ENCODE assay signal across 24 cellular contexts in the genomic region with DNA sequence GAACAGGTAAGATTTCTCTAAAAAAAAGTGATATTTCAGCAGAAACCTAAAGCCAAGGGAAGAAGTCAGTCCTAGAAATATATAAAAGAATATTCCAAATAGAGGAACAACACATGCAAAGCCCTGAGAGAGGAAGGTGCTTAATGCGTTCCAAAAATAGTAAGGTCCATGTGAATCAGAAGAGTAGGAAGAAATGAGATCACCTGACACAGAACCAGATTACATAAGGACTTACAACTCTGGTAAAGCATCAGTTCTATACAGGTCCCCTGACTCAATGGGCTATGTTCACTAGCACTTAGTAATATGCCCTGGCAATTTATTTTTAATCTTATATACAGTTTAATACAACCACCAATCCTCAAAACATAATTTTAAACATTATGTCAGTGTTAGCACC.
"Had no signal": no experiment of that assay in that cellular context is flagged by ENCODE, and none has a peak within 500 bp of the region (broad histone marks: within the 10 kb centered on the region; RNA-seq: fewer than 3 reads in every experiment).

No MANE protein-coding gene starts in this region.

- H3K27me3 ChIP-seq: colonic mucosa, foreskin keratinocyte, pancreas, testis, tibial nerve, upper lobe of right lung, vagina had no signal

- DNase-seq: colonic mucosa; dermis blood vessel endothelial cell; erythroblast; foreskin keratinocyte; head of caudate nucleus; hypothalamus; kidney glomerular epithelial cell; lower lobe of right lung; mesenchymal stem cell; midbrain; naive B cell; occipital lobe; pancreas; stimulated activated CD4-positive, alpha-beta T cell treated with anti-CD3 and anti-CD28 coated beads, Interleukin-2, amount 100 ng/mL, for 24 hours; stimulated activated CD4-positive, alpha-beta T cell treated with anti-CD3 and anti-CD28 coated beads, Interleukin-4, amount 100 ng/mL, for 4 hours; stimulated activated naive B cell treated with anti-CD40 and anti-IgM and Interleukin-4, amounts not matched to agents 10 μg/mL and 1 μg/mL and 100 μg/mL, for 72 hours; stimulated activated naive CD8-positive, alpha-beta T cell treated with anti-CD3 and anti-CD28 coated beads, Interleukin-15, amount 100 ng/mL, for 72 hours; testis; upper lobe of right lung had no signal

- ATAC-seq: foreskin keratinocyte; left lobe of liver; lower lobe of right lung; pancreas; sciatic nerve; stimulated activated naive B cell treated with anti-CD40 and anti-IgM and Interleukin-4, amounts not matched to agents 10 μg/mL and 1 μg/mL and 100 μg/mL, for 72 hours; stimulated activated naive CD8-positive, alpha-beta T cell treated with anti-CD3 and anti-CD28 coated beads, Interleukin-15, amount 100 ng/mL, for 72 hours; upper lobe of right lung had no signal

- H3K4me1 ChIP-seq: colonic mucosa, foreskin keratinocyte, lower lobe of right lung, pancreas, testis, tibial nerve, upper lobe of right lung, vagina had no signal

- H3K9me3 ChIP-seq: colonic mucosa, lower lobe of right lung, pancreas, testis, tibial nerve, upper lobe of right lung, vagina had no signal

- H3K4me3 ChIP-seq: colonic mucosa, lower lobe of right lung, pancreas, skin epidermis, testis, tibial nerve, upper lobe of right lung, vagina had no signal

- H3K27ac ChIP-seq: colonic mucosa, foreskin keratinocyte, lower lobe of right lung, pancreas, skin epidermis, testis, tibial nerve, upper lobe of right lung, vagina had no signal
